Comparison of ENCODE assay signal across 1 cellular context in the genomic region with DNA sequence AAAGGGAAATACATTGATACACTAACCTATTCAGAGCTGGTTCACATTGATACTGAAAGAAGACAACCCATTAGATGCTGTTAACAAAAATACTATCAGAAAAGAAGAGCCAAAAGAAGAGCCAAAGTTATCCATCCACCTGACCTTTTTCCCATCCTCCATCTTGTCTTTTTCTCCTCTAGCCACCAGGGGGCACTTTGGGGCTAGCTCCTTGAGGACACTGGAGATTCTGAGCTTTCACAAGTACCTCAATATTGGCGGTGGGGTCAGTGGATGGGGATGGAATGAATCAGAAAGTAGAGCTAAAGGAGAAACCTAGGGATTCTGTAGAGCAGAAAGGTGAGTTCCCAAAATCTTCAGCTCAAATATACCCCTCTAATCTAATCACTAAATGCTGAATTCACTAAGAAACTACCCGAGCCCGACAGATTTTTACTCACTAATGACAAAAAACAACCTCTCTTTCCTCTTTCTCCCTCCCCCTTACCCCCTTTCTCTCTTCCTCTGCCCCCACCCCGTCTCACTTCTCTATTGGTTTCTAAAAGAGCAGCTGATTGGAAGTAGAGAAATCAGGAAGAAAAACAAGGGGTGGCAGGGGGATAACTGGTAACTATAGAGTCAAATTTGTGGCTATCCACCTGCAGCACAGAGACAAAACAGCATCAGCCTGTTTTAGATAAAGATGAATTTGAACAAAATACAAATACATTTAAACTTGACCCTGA.
TF ChIP-seq lines count a peak whose summit lies in the region.

No MANE protein-coding gene starts in this region.

TF ChIP-seq in liver, 16 proteins besides CTCF, POLR2A, EP300 and RAD21 (continued from another document):
- TF ChIP-seq, protein P1, sequence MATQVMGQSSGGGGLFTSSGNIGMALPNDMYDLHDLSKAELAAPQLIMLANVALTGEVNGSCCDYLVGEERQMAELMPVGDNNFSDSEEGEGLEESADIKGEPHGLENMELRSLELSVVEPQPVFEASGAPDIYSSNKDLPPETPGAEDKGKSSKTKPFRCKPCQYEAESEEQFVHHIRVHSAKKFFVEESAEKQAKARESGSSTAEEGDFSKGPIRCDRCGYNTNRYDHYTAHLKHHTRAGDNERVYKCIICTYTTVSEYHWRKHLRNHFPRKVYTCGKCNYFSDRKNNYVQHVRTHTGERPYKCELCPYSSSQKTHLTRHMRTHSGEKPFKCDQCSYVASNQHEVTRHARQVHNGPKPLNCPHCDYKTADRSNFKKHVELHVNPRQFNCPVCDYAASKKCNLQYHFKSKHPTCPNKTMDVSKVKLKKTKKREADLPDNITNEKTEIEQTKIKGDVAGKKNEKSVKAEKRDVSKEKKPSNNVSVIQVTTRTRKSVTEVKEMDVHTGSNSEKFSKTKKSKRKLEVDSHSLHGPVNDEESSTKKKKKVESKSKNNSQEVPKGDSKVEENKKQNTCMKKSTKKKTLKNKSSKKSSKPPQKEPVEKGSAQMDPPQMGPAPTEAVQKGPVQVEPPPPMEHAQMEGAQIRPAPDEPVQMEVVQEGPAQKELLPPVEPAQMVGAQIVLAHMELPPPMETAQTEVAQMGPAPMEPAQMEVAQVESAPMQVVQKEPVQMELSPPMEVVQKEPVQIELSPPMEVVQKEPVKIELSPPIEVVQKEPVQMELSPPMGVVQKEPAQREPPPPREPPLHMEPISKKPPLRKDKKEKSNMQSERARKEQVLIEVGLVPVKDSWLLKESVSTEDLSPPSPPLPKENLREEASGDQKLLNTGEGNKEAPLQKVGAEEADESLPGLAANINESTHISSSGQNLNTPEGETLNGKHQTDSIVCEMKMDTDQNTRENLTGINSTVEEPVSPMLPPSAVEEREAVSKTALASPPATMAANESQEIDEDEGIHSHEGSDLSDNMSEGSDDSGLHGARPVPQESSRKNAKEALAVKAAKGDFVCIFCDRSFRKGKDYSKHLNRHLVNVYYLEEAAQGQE (IDR thresholded peaks at IDR 0.05), result no peak
- TF ChIP-seq NR2F2 (IDR thresholded peaks at IDR 0.05), result no peak
- TF ChIP-seq HNF4G (IDR thresholded peaks at IDR 0.05), result no peak
- TF ChIP-seq YY1 (IDR thresholded peaks at IDR 0.05), result no peak
- TF ChIP-seq RXRA (IDR thresholded peaks at IDR 0.05), result no peak
- no peak for TF ChIP-seq JUND (IDR thresholded peaks at IDR 0.05)
- no peak for TF ChIP-seq FOXA1 (IDR thresholded peaks at IDR 0.05)
- no peak for TF ChIP-seq SP1 (IDR thresholded peaks at IDR 0.05)
